ENCODE assay signal across 8 cellular contexts in genomic region chr1:244862354-244862698, GRCh38. TPM values are rescaled to one million over a fixed set of nuclear protein-coding genes. Genes with fewer than 3 reads are reported as not detected.
DNase-seq lines count a peak whose midpoint lies in the region; ATAC-seq and TF ChIP-seq lines count a peak whose summit lies in the region.

No MANE protein-coding gene starts in this region.

- peaks cover 0 to 6% (median 0%) of the 10 kb centered on the region in 7 donors for H3K9me3 Mint-ChIP-seq in CD4-positive, CD25-positive, alpha-beta regulatory T cell
- H3K9me3 Mint-ChIP-seq in MCF 10A (ENCODE audit: unreplicated experiment) = no peaks in the 10 kb centered on the region

- POLR2A ChIA-PET in MCF 10A (lab: Yijun Ruan, JAX) = interaction anchor here (0.7 to 25.5 kb wide), 25 partner anchors 13 to 1704 kb away, joined by 3 to 1456 read pairs (median 5); partner anchors contain the start of genes ADSS2, CEP170, CNST and COX20

- H4K20me1 ChIP-seq in Loucy (ENCODE audit: insufficient read depth, low read length, poor library complexity, severe bottlenecking) = peaks cover 62% of the 10 kb centered on the region

- no peaks in the 10 kb centered on the region for H3K27me3 ChIP-seq in CD4-positive, CD25-positive, alpha-beta regulatory T cell (ENCODE audit: control insufficient read depth, insufficient read depth, low read length)
- H3K27me3 ChIP-seq in Loucy (ENCODE audit: insufficient read depth, low read length, poor library complexity, severe bottlenecking) (peaks cover 10% of the 10 kb centered on the region), mononuclear cell (ENCODE audit: insufficient read depth, low read length) (no peaks in the 10 kb centered on the region)

- peak overlapping the region; percentile 98 to 99 (median 99) for H3K27ac Mint-ChIP-seq in CD4-positive, CD25-positive, alpha-beta regulatory T cell
- peak overlapping the region; percentile 96 for H3K27ac Mint-ChIP-seq in MCF 10A (ENCODE audit: low read depth, unreplicated experiment)

- peaks cover 39 to 70% (median 49%) of the 10 kb centered on the region in 4 donors for H3K4me1 Mint-ChIP-seq in CD4-positive, CD25-positive, alpha-beta regulatory T cell
- H3K4me1 Mint-ChIP-seq in MCF 10A (ENCODE audit: insufficient read depth, unreplicated experiment) = peaks cover 42% of the 10 kb centered on the region

- BruUV-seq in MCF 10A (replicated peaks; lab: Mats Ljungman, UMichigan) = TSS peak; percentile 33

- peak overlapping the region; percentile 100 for H3K27ac ChIP-seq in CD4-positive, CD25-positive, alpha-beta regulatory T cell (ENCODE audit: insufficient read depth, low read length, poor library complexity, severe bottlenecking)

- peak overlapping the region; percentile 99 for H3K4me3 ChIP-seq in CD4-positive, CD25-positive, alpha-beta regulatory T cell (ENCODE audit: low read depth, low read length)
- H3K4me3 ChIP-seq in Loucy (ENCODE audit: low read length, poor library complexity, severe bottlenecking) = peak overlapping the region; percentile 97
- H3K4me3 ChIP-seq in mononuclear cell (ENCODE audit: low read length) = peak overlapping the region; percentile 100

- peak overlapping the region; percentile 99 for H3K4me2 ChIP-seq in Loucy (ENCODE audit: low read depth, low read length, poor library complexity, severe bottlenecking)

- intact Hi-C loops in MCF 10A (cut with micrococcal nuclease) = no loop called here

- peak; percentile 9 to 63 (median 47) for DNase-seq in CD4-positive, CD25-positive, alpha-beta regulatory T cell
- DNase-seq in MCF 10A (ENCODE audit: unreplicated experiment) (peak; percentile 47), NCI-H2171 treated with DMSO at 0.1 percent for 48 hours (lab: John Stamatoyannopoulos, UW) (no peak), NK-92 (lab: John Stamatoyannopoulos, UW; ENCODE audit: unreplicated experiment) (no peak), SHP77 treated with DMSO at 0.1 percent for 48 hours (lab: John Stamatoyannopoulos, UW) (no peak)

- TF ChIP-seq CTCF in Loucy (conservative IDR thresholded peaks at IDR 0.05; ENCODE audit: low read length) = no peak
- TF ChIP-seq CTCF in MCF 10A (IDR thresholded peaks at IDR 0.05; ENCODE audit: unreplicated experiment) = no peak

- peaks cover 3% of the 10 kb centered on the region; the same call in 1 of the 2 replicates for H3F3A ChIP-seq in Loucy (ENCODE audit: low read depth)

- H3K4me3 Mint-ChIP-seq in CD4-positive, CD25-positive, alpha-beta regulatory T cell = peak overlapping the region; percentile 94 to 99 (median 96)
- H3K4me3 Mint-ChIP-seq in MCF 10A (ENCODE audit: unreplicated experiment) = peak overlapping the region; percentile 93

- H3K79me2 ChIP-seq in Loucy (ENCODE audit: insufficient read depth, low read length) = peaks cover 79% of the 10 kb centered on the region

- peaks cover 42% of the 10 kb centered on the region for H3K36me3 Mint-ChIP-seq in CD4-positive, CD25-positive, alpha-beta regulatory T cell
- H3K36me3 Mint-ChIP-seq in MCF 10A (ENCODE audit: insufficient read depth, unreplicated experiment) = peaks cover 75% of the 10 kb centered on the region

- H3K9me2 ChIP-seq in Loucy (replicated peaks; ENCODE audit: low read depth, low read length) = no peaks in the 10 kb centered on the region

- H3K9ac ChIP-seq in Loucy (ENCODE audit: low read depth, low read length, poor library complexity, severe bottlenecking) = peak overlapping the region; percentile 99

- peaks cover 61% of the 10 kb centered on the region for H3K4me1 ChIP-seq in CD4-positive, CD25-positive, alpha-beta regulatory T cell (ENCODE audit: control insufficient read depth, insufficient read depth, low read length, poor library complexity, severe bottlenecking)
- H3K4me1 ChIP-seq in Loucy (ENCODE audit: insufficient read depth, low read length, poor library complexity, severe bottlenecking) (peaks cover 53% of the 10 kb centered on the region), mononuclear cell (ENCODE audit: insufficient read depth, low read length) (peaks cover 48% of the 10 kb centered on the region)

- no peak for ATAC-seq in CD4-positive, CD25-positive, alpha-beta regulatory T cell (ENCODE audit: low read depth in 2 of 2)
- no peak for ATAC-seq in GM19452 (IDR thresholded peaks at IDR 0.05; ENCODE audit: unreplicated experiment)

- H3K27me3 Mint-ChIP-seq in CD4-positive, CD25-positive, alpha-beta regulatory T cell = peaks cover 24% of the 10 kb centered on the region
- no peaks in the 10 kb centered on the region for H3K27me3 Mint-ChIP-seq in MCF 10A (ENCODE audit: insufficient read depth, unreplicated experiment)

- no peaks in the 10 kb centered on the region for H3K9me3 ChIP-seq in CD4-positive, CD25-positive, alpha-beta regulatory T cell (ENCODE audit: control insufficient read depth in 2 of 2, low read length in 2 of 2)
- H3K9me3 ChIP-seq in Loucy (ENCODE audit: insufficient read depth, low read depth, low read length) = no peaks in the 10 kb centered on the region
- no peaks in the 10 kb centered on the region for H3K9me3 ChIP-seq in mononuclear cell (ENCODE audit: low read depth, low read length)

- H2AFZ ChIP-seq in Loucy (ENCODE audit: low read length) = no peak overlapping the region

- H3K36me3 ChIP-seq in CD4-positive, CD25-positive, alpha-beta regulatory T cell (ENCODE audit: control insufficient read depth, insufficient read depth, low read length) = peaks cover 47% of the 10 kb centered on the region
- peaks cover 49% of the 10 kb centered on the region for H3K36me3 ChIP-seq in Loucy (ENCODE audit: insufficient read depth, low read length)

- CTCF ChIA-PET in MCF 10A (lab: Yijun Ruan, JAX) = interaction anchor here (0.7 to 13.7 kb wide), 7 partner anchors 9 to 180 kb away, joined by 3 to 174 read pairs (median 3); partner anchors contain the start of gene COX20

RNA-seq across cellular contexts. Expression of gene HNRNPU, which starts 2.0 kb away (rescaled TPM):
- 523 TPM for total RNA-seq in CD4-positive, CD25-positive, alpha-beta regulatory T cell
- 100 to 1,000 TPM; 169 to 234 (median 216) TPM for polyA plus RNA-seq in CD4-positive, CD25-positive, alpha-beta regulatory T cell
- total RNA-seq in MCF 10A (2022) (454 and 572 TPM in 2 replicates), mononuclear cell (436 TPM)

RNA-seq across cellular contexts. Expression of gene COX20, which starts 26.9 kb away (rescaled TPM):
- total RNA-seq in CD4-positive, CD25-positive, alpha-beta regulatory T cell = 25.8 TPM
- polyA plus RNA-seq in CD4-positive, CD25-positive, alpha-beta regulatory T cell = 10 to 100 TPM; 32.0 to 42.2 (median 37.2) TPM
- total RNA-seq in MCF 10A (2022) (44.6 and 46.1 TPM in 2 replicates), mononuclear cell (19.7 TPM)

Comparison
In these comparisons a context has a peak if more than half of its experiments do, and no peak if none do; other contexts are left out.
1. DNase-seq: peak in CD4-positive, CD25-positive, alpha-beta regulatory T cell (3 of 3) and MCF 10A (single experiment); none in NCI-H2171 treated with DMSO at 0.1 percent for 48 hours (single experiment), NK-92 (single experiment) and SHP77 treated with DMSO at 0.1 percent for 48 hours (single experiment).
2. Peak in every context shown above with its lines, with median percentiles within 50 percentile points of each other: H3K4me3 ChIP-seq.